Comparison of ENCODE assay signal across 10 cellular contexts in the genomic region with DNA sequence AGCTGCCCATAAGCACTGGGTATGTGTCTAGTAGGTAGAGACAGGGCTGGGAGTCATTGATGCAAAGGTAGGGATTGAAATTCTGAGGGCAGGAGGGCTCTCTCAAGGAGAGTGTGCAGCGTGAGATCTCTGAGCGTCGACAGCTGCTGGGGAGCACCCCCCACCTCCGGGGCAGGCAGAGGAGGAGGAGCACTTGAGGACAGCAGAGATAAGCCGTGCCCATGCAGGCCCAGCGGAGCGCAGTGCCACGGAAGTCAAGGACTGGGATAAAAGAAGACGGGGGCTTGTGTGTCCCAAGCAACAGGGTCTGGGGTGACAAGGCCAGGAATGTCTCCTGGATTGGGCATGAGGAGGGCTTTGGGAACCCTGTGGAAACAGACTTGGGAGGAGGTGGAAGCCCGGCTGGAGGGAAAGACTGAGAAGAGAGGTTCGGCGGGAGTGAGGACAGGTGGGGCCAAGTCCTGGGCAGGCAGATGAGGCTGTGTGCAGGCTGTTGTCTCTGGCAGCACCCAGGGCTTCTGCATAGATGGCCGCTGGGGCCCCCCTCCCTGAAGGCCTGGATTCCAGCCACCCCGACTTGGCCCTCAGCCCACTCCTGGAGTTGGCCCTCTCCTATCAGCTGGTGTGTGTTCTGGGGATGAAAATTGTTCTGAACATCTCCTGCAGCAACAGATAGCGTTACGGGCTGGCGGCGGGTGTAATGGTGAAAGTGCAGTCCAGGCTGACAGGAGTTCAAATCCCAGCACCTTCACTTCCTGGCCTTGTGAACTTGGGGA. TPM values are rescaled to one million over a fixed set of nuclear protein-coding genes. Genes with fewer than 3 reads are reported as not detected.
A peak's percentile ranks its signal among the peaks of the same experiment; 100 is the strongest.
DNase-seq lines count a peak whose midpoint lies in the region; ATAC-seq and TF ChIP-seq lines count a peak whose summit lies in the region.
"Had no signal": no experiment of that assay in that cellular context is flagged by ENCODE, and none has a peak within 500 bp of the region (broad histone marks: within the 10 kb centered on the region; RNA-seq: fewer than 3 reads in every experiment).

No MANE protein-coding gene starts in this region.

- CTCF ChIA-PET in activated CD4-positive, alpha-beta T cell treated with anti-CD3 and anti-CD28 coated beads for 36 hours (lab: Charles Lee): interaction anchor here (0.5 to 2.4 kb wide), 4 partner anchors 23 to 203 kb away, joined by 3 to 11 read pairs (median 6); no protein-coding TSS in a partner anchor

- peaks cover 16% of the 10 kb centered on the region for H3K4me1 Mint-ChIP-seq in activated CD4-positive, alpha-beta T cell treated with anti-CD3 and anti-CD28 coated beads for 36 hours

- peaks cover 0 to 4% (median 0%) of the 10 kb centered on the region in 7 donors for H3K27me3 ChIP-seq in spleen (replicated peaks in 1 of 7)

- POLR2A ChIA-PET in activated CD4-positive, alpha-beta T cell treated with anti-CD3 and anti-CD28 coated beads for 36 hours (lab: Charles Lee): no interaction called here

- no peak for TF ChIP-seq POLR2A in spleen (IDR thresholded peaks at IDR 0.05)

- H3K27ac ChIP-seq in spleen: no peak overlapping the region
- H3K27ac ChIP-seq: PC-9 had no signal

- peaks cover 1% of the 10 kb centered on the region for H3K27me3 Mint-ChIP-seq in activated CD4-positive, alpha-beta T cell treated with anti-CD3 and anti-CD28 coated beads for 36 hours

- no peak overlapping the region for H3K27ac Mint-ChIP-seq in activated CD4-positive, alpha-beta T cell treated with anti-CD3 and anti-CD28 coated beads for 36 hours

- H3K36me3 ChIP-seq in spleen: no peaks in the 10 kb centered on the region

- no peak for ATAC-seq in activated CD4-positive, alpha-beta T cell treated with anti-CD3 and anti-CD28 coated beads for 36 hours
- ATAC-seq in Right ventricle myocardium superior (ENCODE audit: poor library complexity) (peak; percentile 89), HG03097 (IDR thresholded peaks at IDR 0.05; ENCODE audit: low FRiP score, unreplicated experiment) (no peak), GM19351 (IDR thresholded peaks at IDR 0.05; ENCODE audit: unreplicated experiment) (no peak), HG03139 (IDR thresholded peaks at IDR 0.05; ENCODE audit: unreplicated experiment) (no peak)
- ATAC-seq: left colon had no signal

- H3K9me3 Mint-ChIP-seq in activated CD4-positive, alpha-beta T cell treated with anti-CD3 and anti-CD28 coated beads for 36 hours (ENCODE audit: low read depth): no peaks in the 10 kb centered on the region

- no peaks in the 10 kb centered on the region for H3K9me3 ChIP-seq in spleen

- DNase-seq in activated CD4-positive, alpha-beta T cell treated with anti-CD3 and anti-CD28 coated beads for 36 hours: peak; percentile 2
- DNase-seq in activated CD4-positive, alpha-beta T cell treated with anti-CD3 and anti-CD28 coated beads for 4 hours: no peak
- DNase-seq in NCI-H2081 (lab: John Stamatoyannopoulos, UW) (peak; percentile 33 to 73), Right ventricle myocardium superior (peak; percentile 81), spleen (peak; percentile 71)
- DNase-seq: left colon, PC-9 had no signal

- intact Hi-C loops in activated CD4-positive, alpha-beta T cell treated with anti-CD3 and anti-CD28 coated beads for 36 hours (cut with DNase I, micrococcal nuclease): loop anchor here in 1 of 2 experiments (10.0 kb wide), 1 partner anchor 582 kb away; no protein-coding TSS in a partner anchor
- intact Hi-C loops in Right ventricle myocardium superior (cut with DNase I): no loop called here
- intact Hi-C loops in spleen (cut with DNase I; ENCODE audit: low total_unique reads): no loop called here

- H3K4me1 ChIP-seq in spleen: peaks cover 0 to 56% (median 23%) of the 10 kb centered on the region in 6 donors

- 62 to 83% (median 76%) methylated on average over 18 of the region's 18 CpGs for WGBS in spleen, 5 donors

- H3K4me3 Mint-ChIP-seq in activated CD4-positive, alpha-beta T cell treated with anti-CD3 and anti-CD28 coated beads for 36 hours: no peak overlapping the region

- H3K36me3 Mint-ChIP-seq in activated CD4-positive, alpha-beta T cell treated with anti-CD3 and anti-CD28 coated beads for 36 hours (ENCODE audit: low read depth): no peaks in the 10 kb centered on the region

- no peak overlapping the region for H3K4me3 ChIP-seq in spleen
- H3K4me3 ChIP-seq: PC-9 had no signal

- TF ChIP-seq CTCF in spleen (IDR thresholded peaks at IDR 0.05 in 8 of 11, conservative IDR thresholded peaks at IDR 0.05 in 3 of 11): no peak

RNA-seq across cellular contexts. Expression of a gene that starts 1.9 kb away (rescaled TPM):
- total RNA-seq in activated CD4-positive, alpha-beta T cell treated with anti-CD3 and anti-CD28 coated beads for 36 hours: 1 to 10 TPM; 5.5 to 7.2 TPM
- total RNA-seq in Right ventricle myocardium superior (1.0 TPM), spleen (10 to 100 TPM in 3 of 7 donors, 1 to 10 TPM in 4; 3.3 to 11.8 (median 10.0) TPM)
- polyA plus RNA-seq in spleen: 1 to 10 TPM; 3.4 to 5.0 (median 4.9) TPM
- total RNA-seq: PC-9 had no signal

Comparison
In these comparisons a context has a peak if more than half of its experiments do, and no peak if none do; other contexts are left out.
1. DNase-seq: peak in activated CD4-positive, alpha-beta T cell treated with anti-CD3 and anti-CD28 coated beads for 36 hours (single experiment), NCI-H2081 (2 of 2), Right ventricle myocardium superior (single experiment) and spleen (single experiment); none in activated CD4-positive, alpha-beta T cell treated with anti-CD3 and anti-CD28 coated beads for 4 hours (0 of 2).